Comparison of ENCODE assay signal across 11 cellular contexts in the genomic region with DNA sequence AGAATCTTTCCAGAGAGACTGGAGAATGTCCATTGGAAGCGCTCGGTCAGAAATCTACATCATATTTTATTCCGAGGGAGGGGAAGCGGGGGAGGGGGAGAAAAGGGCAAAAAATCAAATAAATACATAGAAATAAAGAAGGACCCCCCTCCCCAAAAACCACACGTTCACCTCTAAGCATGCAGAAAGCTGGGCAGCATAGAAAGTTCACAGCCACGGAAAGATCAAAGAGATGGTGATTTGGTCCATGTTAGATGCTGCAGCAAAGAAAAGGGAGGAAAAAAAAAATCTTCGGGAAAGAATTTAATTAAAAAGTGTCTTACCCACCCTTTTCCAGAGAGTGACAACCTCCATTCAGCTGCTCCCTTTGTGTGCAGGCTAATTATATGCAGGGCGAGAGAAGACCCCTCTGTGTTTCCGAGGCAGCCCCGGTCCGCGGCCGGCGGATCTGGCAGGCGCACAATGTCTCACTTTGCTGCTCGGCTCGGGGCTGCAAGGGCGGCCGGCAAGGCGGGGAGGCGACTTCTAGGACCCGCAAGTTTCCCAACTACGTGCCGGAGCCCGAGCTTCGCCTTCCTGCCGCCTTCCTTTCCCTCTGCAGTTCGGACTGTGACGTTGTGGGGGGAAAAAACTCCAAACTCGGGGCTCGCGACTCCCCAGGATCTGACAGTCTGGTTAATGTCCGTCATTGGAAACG. TPM values are rescaled to one million over a fixed set of nuclear protein-coding genes. Genes with fewer than 3 reads are reported as not detected.
DNase-seq lines count a peak whose midpoint lies in the region; FAIRE-seq and TF ChIP-seq lines count a peak whose summit lies in the region.
"Had no signal": no experiment of that assay in that cellular context is flagged by ENCODE, and none has a peak within 500 bp of the region (broad histone marks: within the 10 kb centered on the region; RNA-seq: fewer than 3 reads in every experiment).

No MANE protein-coding gene starts in this region.

- H3K36me3 Mint-ChIP-seq in astrocyte (ENCODE audit: low read depth, unreplicated experiment) = no peaks in the 10 kb centered on the region
- H3K36me3 Mint-ChIP-seq in activated CD4-positive, alpha-beta memory T cell treated with anti-CD3 and anti-CD28 coated beads for 36 hours = no peaks in the 10 kb centered on the region

- DNase-seq in HTR-8/SVneo (ENCODE audit: insufficient read length, low spot score) (peak; percentile 12), astrocyte (ENCODE audit: low read depth) (no peak), 8988T (no peak), mucosa of gallbladder (ENCODE audit: low spot score) (no peak), NCI-H2029 treated with DMSO at 0.1 percent for 48 hours (lab: John Stamatoyannopoulos, UW) (no peak)
- no peak for DNase-seq in activated CD4-positive, alpha-beta memory T cell treated with anti-CD3 and anti-CD28 coated beads for 36 hours
- DNase-seq: stimulated activated naive CD4-positive, alpha-beta T cell treated with Interleukin-2 at 50 U/mL for 16 hours had no signal

- H3K9me3 ChIP-seq in astrocyte (ENCODE audit: insufficient read depth, low read depth, low read length) = no peaks in the 10 kb centered on the region
- H3K9me3 ChIP-seq in iPS-18c (ENCODE audit: control insufficient read depth, insufficient read depth, low read length) = no peaks in the 10 kb centered on the region
- no peaks in the 10 kb centered on the region for H3K9me3 ChIP-seq in skeletal muscle satellite cell (replicated peaks; ENCODE audit: low read length)

- H3K4me3 ChIP-seq in astrocyte (ENCODE audit: insufficient read depth, low read depth, low read length) (peak overlapping the region; percentile 54), iPS-18c (ENCODE audit: insufficient read depth, low read depth, low read length) (peak overlapping the region; percentile 57), skeletal muscle satellite cell (ENCODE audit: low read length) (peak overlapping the region; percentile 24)

- H3K4me1 Mint-ChIP-seq in astrocyte (ENCODE audit: low read depth, unreplicated experiment) = peaks cover 9% of the 10 kb centered on the region
- H3K4me1 Mint-ChIP-seq in activated CD4-positive, alpha-beta memory T cell treated with anti-CD3 and anti-CD28 coated beads for 36 hours (ENCODE audit: low read depth) = no peaks in the 10 kb centered on the region

- H3K27ac Mint-ChIP-seq in astrocyte (ENCODE audit: unreplicated experiment) = no peak overlapping the region
- no peak overlapping the region for H3K27ac Mint-ChIP-seq in activated CD4-positive, alpha-beta memory T cell treated with anti-CD3 and anti-CD28 coated beads for 36 hours

- peaks cover 73% of the 10 kb centered on the region for H3K27me3 Mint-ChIP-seq in astrocyte (ENCODE audit: low read depth, unreplicated experiment)
- peaks cover 24% of the 10 kb centered on the region for H3K27me3 Mint-ChIP-seq in activated CD4-positive, alpha-beta memory T cell treated with anti-CD3 and anti-CD28 coated beads for 36 hours

- H3K4me2 ChIP-seq in astrocyte (ENCODE audit: low read length) (peak overlapping the region; percentile 84), skeletal muscle satellite cell (ENCODE audit: low read length) (peak overlapping the region; percentile 33)

- no peak overlapping the region for H3K9ac ChIP-seq in astrocyte (ENCODE audit: low read length)
- no peak overlapping the region for H3K9ac ChIP-seq in skeletal muscle satellite cell (ENCODE audit: low read depth, low read length)

- no peak overlapping the region for H3K27ac ChIP-seq in astrocyte (ENCODE audit: low read depth, low read length)

- no peaks in the 10 kb centered on the region for H3K9me3 Mint-ChIP-seq in astrocyte (ENCODE audit: unreplicated experiment)
- peaks cover 2% of the 10 kb centered on the region for H3K9me3 Mint-ChIP-seq in activated CD4-positive, alpha-beta memory T cell treated with anti-CD3 and anti-CD28 coated beads for 36 hours

- H4K20me1 ChIP-seq in astrocyte (ENCODE audit: insufficient read depth, low read length) = no peaks in the 10 kb centered on the region

- POLR2A ChIA-PET in activated CD4-positive, alpha-beta memory T cell treated with anti-CD3 and anti-CD28 coated beads for 36 hours (lab: Charles Lee) = no interaction called here

- no peaks in the 10 kb centered on the region for H3K79me2 ChIP-seq in astrocyte (ENCODE audit: insufficient read depth, low read length)

- FAIRE-seq in HTR-8/SVneo (lab: Jason Lieb, UNC) (no peak), astrocyte (lab: Jason Lieb, UNC) (no peak)
- FAIRE-seq: endothelial cell of umbilical vein had no signal

- no peaks in the 10 kb centered on the region for H3K36me3 ChIP-seq in astrocyte (ENCODE audit: insufficient read depth, low read length)
- no peaks in the 10 kb centered on the region for H3K36me3 ChIP-seq in skeletal muscle satellite cell (ENCODE audit: insufficient read depth, low read length)

- peak overlapping the region; percentile 66 for H2AFZ ChIP-seq in astrocyte (ENCODE audit: low read depth, low read length)

- no peaks in the 10 kb centered on the region for H3K4me1 ChIP-seq in astrocyte (ENCODE audit: insufficient read depth, low read length)
- H3K4me1 ChIP-seq in skeletal muscle satellite cell (ENCODE audit: control insufficient read depth, insufficient read depth, low read length) = no peaks in the 10 kb centered on the region

- CTCF ChIA-PET in activated CD4-positive, alpha-beta memory T cell treated with anti-CD3 and anti-CD28 coated beads for 36 hours (lab: Charles Lee) = no interaction called here

- no peak for TF ChIP-seq CTCF in astrocyte (IDR thresholded peaks at IDR 0.05; ENCODE audit: insufficient read depth, low read depth, low read length)

- intact Hi-C loops in activated CD4-positive, alpha-beta memory T cell treated with anti-CD3 and anti-CD28 coated beads for 36 hours (cut with micrococcal nuclease) = no loop called here

- peak overlapping the region; percentile 83 for H3K4me3 Mint-ChIP-seq in astrocyte (ENCODE audit: unreplicated experiment)
- no peak overlapping the region for H3K4me3 Mint-ChIP-seq in activated CD4-positive, alpha-beta memory T cell treated with anti-CD3 and anti-CD28 coated beads for 36 hours

- H3K27me3 ChIP-seq in astrocyte (ENCODE audit: insufficient read depth, low read length) (peaks cover 53% of the 10 kb centered on the region), skeletal muscle satellite cell (ENCODE audit: control insufficient read depth, insufficient read depth, low read length) (peaks cover 52% of the 10 kb centered on the region)

RNA-seq across cellular contexts. Expression of gene LRRTM1, which starts 0.6 kb away (rescaled TPM):
- total RNA-seq in astrocyte (not detected in 2 replicates), mucosa of gallbladder (1.2 TPM)
- not detected in 2 replicates for total RNA-seq in skeletal muscle satellite cell (2012; rRNA removed)
- not detected for total RNA-seq in activated CD4-positive, alpha-beta memory T cell treated with anti-CD3 and anti-CD28 coated beads for 36 hours
- total RNA-seq: endothelial cell of umbilical vein, LHCN-M2 had no signal
